ENCODE assay signal across 9 cellular contexts in genomic region chr5:173963867-173964429, GRCh38. TPM values are rescaled to one million over a fixed set of nuclear protein-coding genes. Genes with fewer than 3 reads are reported as not detected.
DNase-seq lines count a peak whose midpoint lies in the region; ATAC-seq and TF ChIP-seq lines count a peak whose summit lies in the region.
"Had no signal": no experiment of that assay in that cellular context is flagged by ENCODE, and none has a peak within 500 bp of the region (broad histone marks: within the 10 kb centered on the region; RNA-seq: fewer than 3 reads in every experiment).

No MANE protein-coding gene starts in this region.

- peak overlapping the region; percentile 1 for H3K4me3 Mint-ChIP-seq in activated T-cell treated with anti-CD3 and anti-CD28 coated beads, Interleukin-2, amount 50 U/mL, for 24 hours
- H3K4me3 Mint-ChIP-seq in activated T-cell treated with anti-CD3 and anti-CD28 coated beads, Interleukin-2, amount 50 U/mL, for 72 hours: no peak overlapping the region
- H3K4me3 Mint-ChIP-seq: B cell had no signal

- TF ChIP-seq POLR2A in thyroid gland (IDR thresholded peaks at IDR 0.05): peak in 1 of 2 donors; percentile 32

- H3K9me3 Mint-ChIP-seq in activated T-cell treated with anti-CD3 and anti-CD28 coated beads, Interleukin-2, amount 50 U/mL, for 24 hours: no peaks in the 10 kb centered on the region
- H3K9me3 Mint-ChIP-seq in activated T-cell treated with anti-CD3 and anti-CD28 coated beads, Interleukin-2, amount 50 U/mL, for 72 hours: no peaks in the 10 kb centered on the region

- H3K27ac Mint-ChIP-seq in activated T-cell treated with anti-CD3 and anti-CD28 coated beads, Interleukin-2, amount 50 U/mL, for 24 hours: no peak overlapping the region
- no peak overlapping the region for H3K27ac Mint-ChIP-seq in activated T-cell treated with anti-CD3 and anti-CD28 coated beads, Interleukin-2, amount 50 U/mL, for 72 hours
- H3K27ac Mint-ChIP-seq: B cell had no signal

- H3K27ac ChIP-seq in SJSA1 (peak overlapping the region; percentile 30; the same call in 1 of the 2 replicates), thyroid gland (peak overlapping the region; percentile 58 to 97 (median 86))

- TF ChIP-seq CTCF in thyroid gland (IDR thresholded peaks at IDR 0.05): no peak

- WGBS in thyroid gland, 2 donors: 50 to 54% methylated on average over 18 of the region's 18 CpGs

- H3K27me3 ChIP-seq in SJSA1 (replicated peaks) (no peaks in the 10 kb centered on the region), thyroid gland (no peaks in the 10 kb centered on the region)

- intact Hi-C loops in left ventricle myocardium superior (cut with micrococcal nuclease): no loop called here
- intact Hi-C loops in thyroid gland (cut with DNase I): no loop called here

- peaks cover 2% of the 10 kb centered on the region; the same call in 1 of the 2 replicates for H3K36me3 ChIP-seq in SJSA1
- H3K36me3 ChIP-seq in thyroid gland: no peaks in the 10 kb centered on the region

- no peaks in the 10 kb centered on the region for H3K9me3 ChIP-seq in SJSA1 (replicated peaks)
- H3K9me3 ChIP-seq in thyroid gland: no peaks in the 10 kb centered on the region

- H3K4me1 ChIP-seq in SJSA1 (replicated peaks) (peaks cover 23% of the 10 kb centered on the region), thyroid gland (peaks cover 35 to 43% of the 10 kb centered on the region in 2 donors)

- H3K4me1 Mint-ChIP-seq in activated T-cell treated with anti-CD3 and anti-CD28 coated beads, Interleukin-2, amount 50 U/mL, for 24 hours (ENCODE audit: low read depth): peaks cover 18% of the 10 kb centered on the region
- H3K4me1 Mint-ChIP-seq in activated T-cell treated with anti-CD3 and anti-CD28 coated beads, Interleukin-2, amount 50 U/mL, for 72 hours (ENCODE audit: low read depth): peaks cover 13% of the 10 kb centered on the region
- H3K4me1 Mint-ChIP-seq: B cell had no signal

- DNase-seq in activated T-cell treated with anti-CD3 and anti-CD28 coated beads, Interleukin-2, amount 50 U/mL, for 24 hours: no peak
- no peak for DNase-seq in activated T-cell treated with anti-CD3 and anti-CD28 coated beads, Interleukin-2, amount 50 U/mL, for 72 hours
- DNase-seq in SJSA1 (ENCODE audit: low read depth in 1 of 2, low spot score in 2 of 2): peak in 1 of 2 experiments; percentile 48
- DNase-seq in left ventricle myocardium superior: no peak
- DNase-seq in thyroid gland: no peak

- no peak for ATAC-seq in activated T-cell treated with anti-CD3 and anti-CD28 coated beads, Interleukin-2, amount 50 U/mL, for 72 hours (replicated peaks in 1 of 2)
- ATAC-seq in left ventricle myocardium superior (peak; percentile 23), GM19395 (IDR thresholded peaks at IDR 0.05; ENCODE audit: unreplicated experiment) (no peak), GM18867 (IDR thresholded peaks at IDR 0.05; ENCODE audit: unreplicated experiment) (no peak), HG02763 (IDR thresholded peaks at IDR 0.05; ENCODE audit: unreplicated experiment) (no peak)

- H3K27me3 Mint-ChIP-seq in activated T-cell treated with anti-CD3 and anti-CD28 coated beads, Interleukin-2, amount 50 U/mL, for 24 hours: no peaks in the 10 kb centered on the region
- H3K27me3 Mint-ChIP-seq in activated T-cell treated with anti-CD3 and anti-CD28 coated beads, Interleukin-2, amount 50 U/mL, for 72 hours (ENCODE audit: low read depth): no peaks in the 10 kb centered on the region

- H3K4me3 ChIP-seq in SJSA1 (peak overlapping the region; percentile 27), thyroid gland (replicated peaks in 1 of 3) (no peak overlapping the region)

- H3K36me3 Mint-ChIP-seq in activated T-cell treated with anti-CD3 and anti-CD28 coated beads, Interleukin-2, amount 50 U/mL, for 24 hours (ENCODE audit: low read depth): peaks cover 4% of the 10 kb centered on the region
- no peaks in the 10 kb centered on the region for H3K36me3 Mint-ChIP-seq in activated T-cell treated with anti-CD3 and anti-CD28 coated beads, Interleukin-2, amount 50 U/mL, for 72 hours (ENCODE audit: insufficient read depth in 2 of 2)

RNA-seq across cellular contexts. Expression of gene C5orf47, which starts 25.0 kb away (rescaled TPM):
- not detected for total RNA-seq in activated T-cell treated with anti-CD3 and anti-CD28 coated beads, Interleukin-2, amount 50 U/mL, for 72 hours
- not detected in 2 replicates for total RNA-seq in SJSA1 (2014; rRNA removed; shearing (Covaris generic))
- total RNA-seq in left ventricle myocardium superior: not detected
- total RNA-seq in thyroid gland: under 1 TPM in 2 of 4 donors, not detected in 2; 0.13 to 0.22 TPM
- total RNA-seq: B cell had no signal
